15 cellular contexts compared by ENCODE assay signal in genomic region chr22:24005201-24005600, GRCh38. TPM values are rescaled to one million over a fixed set of nuclear protein-coding genes. Genes with fewer than 3 reads are reported as not detected.
DNase-seq lines count a peak whose midpoint lies in the region; ATAC-seq, FAIRE-seq and TF ChIP-seq lines count a peak whose summit lies in the region.
"Had no signal": no experiment of that assay in that cellular context is flagged by ENCODE, and none has a peak within 500 bp of the region (broad histone marks: within the 10 kb centered on the region; RNA-seq: fewer than 3 reads in every experiment).

Gene GSTT4, minus strand, starts transcription at chr22:24005453. Its CDS starts 97 bp downstream, at chr22:24005356.

- H3K27ac ChIP-seq in C4-2B (peak within 1 kb of the TSS; percentile 49), trophoblast cell (ENCODE audit: low read depth, low read length) (no peak within 1 kb of the TSS)
- H3K27ac ChIP-seq: hepatocyte had no signal

- no peak within 1 kb of the TSS for H4K12ac ChIP-seq in trophoblast cell (ENCODE audit: low read depth, low read length)

- H3K4me3 ChIP-seq in trophoblast cell (ENCODE audit: low read depth, low read length) = peak within 1 kb of the TSS; percentile 43
- H3K4me3 ChIP-seq: hepatocyte had no signal

- no peak within 1 kb of the TSS for H4K91ac ChIP-seq in trophoblast cell (ENCODE audit: low read depth, low read length)

- H3K4ac ChIP-seq in trophoblast cell (ENCODE audit: low read depth, low read length) = no peak within 1 kb of the TSS

- no peaks in the 10 kb centered on the region for H3K36me3 ChIP-seq in trophoblast cell (ENCODE audit: control insufficient read depth in 1 of 2, insufficient read depth in 2 of 2, low read length in 2 of 2)

- peaks cover 13% of the 10 kb centered on the region for H3K9me3 ChIP-seq in trophoblast cell (ENCODE audit: insufficient read depth, low read depth, low read length)

- peaks cover 3% of the 10 kb centered on the region in 2 experiments for H3K4me1 ChIP-seq in trophoblast cell (ENCODE audit: control insufficient read depth in 1 of 2, insufficient read depth in 2 of 2, low read length in 2 of 2)

- peak; percentile 95 for ATAC-seq in Right ventricle myocardium superior (ENCODE audit: poor library complexity)

- FAIRE-seq in D721Med (lab: Jason Lieb, UNC) = no peak
- FAIRE-seq: bronchial epithelial cell had no signal

- no peaks in the 10 kb centered on the region for H3K27me3 ChIP-seq in trophoblast cell (ENCODE audit: insufficient read depth, low read length)
- H3K27me3 ChIP-seq: hepatocyte had no signal

- H3K79me1 ChIP-seq in trophoblast cell (ENCODE audit: low read length) = no peaks in the 10 kb centered on the region

- intact Hi-C loops in Right ventricle myocardium superior (cut with DNase I) = no loop called here

- no peak within 1 kb of the TSS for H3K4me2 ChIP-seq in trophoblast cell (ENCODE audit: low read length)
- H3K4me2 ChIP-seq: hepatocyte had no signal

- H4K8ac ChIP-seq in trophoblast cell (ENCODE audit: low read depth, low read length) = no peak within 1 kb of the TSS

- H2AK5ac ChIP-seq in trophoblast cell (ENCODE audit: low read length) = peak within 1 kb of the TSS; percentile 21

- H3K79me2 ChIP-seq in trophoblast cell (ENCODE audit: control insufficient read depth, insufficient read depth, low read length, poor library complexity) = no peaks in the 10 kb centered on the region
- H3K79me2 ChIP-seq: hepatocyte had no signal

- no peak within 1 kb of the TSS for H2BK12ac ChIP-seq in trophoblast cell (ENCODE audit: low read length)

- no peak within 1 kb of the TSS for H3K18ac ChIP-seq in trophoblast cell (ENCODE audit: low read length)

- H2BK5ac ChIP-seq in trophoblast cell (ENCODE audit: low read depth, low read length, poor library complexity) = no peak within 1 kb of the TSS

- WGBS in trophoblast cell (ENCODE audit: extremely low coverage, insufficient coverage, insufficient read length) = no CpG with 5 or more reads among the region's 6 CpGs

- H3K23ac ChIP-seq in trophoblast cell (ENCODE audit: low read length) = no peak within 1 kb of the TSS

- TF ChIP-seq CTCF in C4-2B (conservative IDR thresholded peaks at IDR 0.05) (no peak), D721Med (IDR thresholded peaks at IDR 0.05; ENCODE audit: insufficient read depth, missing control alignments) (no peak), GM10266 (IDR thresholded peaks at IDR 0.05; ENCODE audit: control insufficient read depth, insufficient read depth, low read depth, missing control alignments) (no peak)

- no peak within 1 kb of the TSS for H3K14ac ChIP-seq in trophoblast cell (ENCODE audit: low read length)

- H2AFZ ChIP-seq in trophoblast cell (ENCODE audit: insufficient read depth, low read length, poor library complexity) = no peak within 1 kb of the TSS
- H2AFZ ChIP-seq: hepatocyte had no signal

- H3K9ac ChIP-seq in trophoblast cell (ENCODE audit: low read length) = no peak within 1 kb of the TSS

- DNase-seq in RPMI8226 = peak; percentile 26
- DNase-seq in Right ventricle myocardium superior = peak; percentile 92
- DNase-seq in trophoblast cell = no peak
- DNase-seq in D721Med (ENCODE audit: insufficient read length, low spot score) = no peak
- DNase-seq in GM19238 (ENCODE audit: insufficient read length, low spot score) = no peak
- no peak for DNase-seq in COR-L47 (lab: John Stamatoyannopoulos, UW)
- DNase-seq in GM10266 (ENCODE audit: extremely low spot score) = no peak
- DNase-seq: activated naive CD4-positive, alpha-beta T cell treated with anti-CD3 and anti-CD28 coated beads for 36 hours; DMS153 had no signal

- H2BK120ac ChIP-seq in trophoblast cell (ENCODE audit: insufficient read depth, low read length, poor library complexity) = no peak within 1 kb of the TSS

RNA-seq across cellular contexts. Expression of gene GSTT4, which starts in this region (rescaled TPM):
- not detected for total RNA-seq in Right ventricle myocardium superior
- not detected in 2 replicates for polyA plus RNA-seq in trophoblast cell (2013)
- total RNA-seq: activated naive CD4-positive, alpha-beta T cell treated with anti-CD3 and anti-CD28 coated beads for 36 hours; bronchial epithelial cell; hepatocyte; OCI-LY7; temporal lobe had no signal
- polyA plus RNA-seq: hepatocyte, neural cell had no signal

Comparison
In these comparisons a context has a peak if more than half of its experiments do, and no peak if none do; other contexts are left out.
1. Peak in DNase-seq and ATAC-seq in Right ventricle myocardium superior; RNA of the gene not detected or under 1 TPM.